11 cellular contexts compared by ENCODE assay signal in the genomic region with DNA sequence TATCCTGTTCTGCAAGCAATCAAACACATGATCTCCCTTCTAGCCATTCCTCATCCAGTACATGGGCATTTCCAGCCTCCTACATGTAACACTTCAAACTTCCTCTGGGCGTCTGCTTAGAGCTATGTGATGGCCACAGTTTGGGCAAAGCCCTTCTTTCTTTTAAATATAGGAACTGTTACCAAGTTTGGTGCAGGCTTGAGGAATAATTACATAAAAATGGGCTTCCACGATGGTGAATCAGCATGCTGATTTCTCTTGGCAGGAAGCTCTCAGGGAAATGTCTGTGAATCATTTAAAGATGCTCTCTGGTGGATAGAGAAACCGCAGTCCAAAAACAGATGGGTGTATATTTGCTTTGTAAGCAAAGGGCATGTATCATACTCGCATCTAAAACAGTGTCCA.
DNase-seq lines count a peak whose midpoint lies in the region; ATAC-seq and TF ChIP-seq lines count a peak whose summit lies in the region.
"Had no signal": no experiment of that assay in that cellular context is flagged by ENCODE, and none has a peak within 500 bp of the region (broad histone marks: within the 10 kb centered on the region; RNA-seq: fewer than 3 reads in every experiment).

No MANE protein-coding gene starts in this region.

- no peaks in the 10 kb centered on the region for H4K20me1 ChIP-seq in PC-3 (ENCODE audit: low read length)

- POLR2A ChIA-PET in PC-3 (lab: Charles Lee; ENCODE audit: unreplicated experiment), result interaction anchor here (0.5 kb wide), 1 partner anchor 914 kb away, joined by 4 read pairs; no protein-coding TSS in a partner anchor

- no peaks in the 10 kb centered on the region for H3K9me3 ChIP-seq in PC-3 (ENCODE audit: low read length)
- H3K9me3 ChIP-seq in BE2C, result no peaks in the 10 kb centered on the region
- no peaks in the 10 kb centered on the region for H3K9me3 ChIP-seq in aorta (ENCODE audit: control insufficient read depth, low read length)

- CTCF ChIA-PET in PC-3 (lab: Charles Lee), result interaction anchor here (0.7 to 1.9 kb wide), 6 partner anchors 17 to 91 kb away, joined by 3 to 14 read pairs (median 5); no protein-coding TSS in a partner anchor

- H3K36me3 ChIP-seq in PC-3 (ENCODE audit: low read depth, low read length), result no peaks in the 10 kb centered on the region
- H3K36me3 ChIP-seq in BE2C, result no peaks in the 10 kb centered on the region
- no peaks in the 10 kb centered on the region for H3K36me3 ChIP-seq in aorta (ENCODE audit: control insufficient read depth in 1 of 2, insufficient read depth in 2 of 2, low read length in 1 of 2)

- no peaks in the 10 kb centered on the region for H3K79me2 ChIP-seq in PC-3 (ENCODE audit: low read length)

- H2AFZ ChIP-seq in PC-3 (ENCODE audit: low read length), result no peak overlapping the region; the same call in 1 of the 2 replicates

- intact Hi-C loops in PC-3 (cut with micrococcal nuclease) (loop anchor here (5.0 kb wide), 3 partner anchors 62 to 663 kb away; no protein-coding TSS in a partner anchor), aorta (cut with DNase I) (no loop called here)

- H3K4me1 ChIP-seq in PC-3 (ENCODE audit: insufficient read depth, low read length) (peaks cover 44% of the 10 kb centered on the region), BE2C (no peaks in the 10 kb centered on the region), aorta (ENCODE audit: control insufficient read depth in 1 of 2, insufficient read depth in 2 of 2, low read length in 2 of 2) (no peaks in the 10 kb centered on the region)

- H3F3A ChIP-seq in PC-3 (ENCODE audit: low read length, unreplicated experiment), result peaks cover 15% of the 10 kb centered on the region

- peak; percentile 61 for DNase-seq in H4 (ENCODE audit: low spot score)
- peak; percentile 98 for DNase-seq in PC-3
- DNase-seq in fibroblast of gingiva (ENCODE audit: low read depth), result peak; percentile 90
- peak; percentile 86 for DNase-seq in skeletal muscle cell (ENCODE audit: low read depth)
- DNase-seq in BE2C, result no peak
- DNase-seq in aorta, result no peak
- no peak for DNase-seq in UCSD-AML1 (lab: John Stamatoyannopoulos, UW; ENCODE audit: unreplicated experiment)
- DNase-seq: activated T-cell treated with anti-CD3 and anti-CD28 coated beads, Interleukin-2, amount 50 U/mL, for 72 hours; left cardiac atrium; NCI-H2029 had no signal

- H3K27ac ChIP-seq in PC-3 (ENCODE audit: low read length), result peak overlapping the region; percentile 73
- no peak overlapping the region for H3K27ac ChIP-seq in aorta (ENCODE audit: low read depth in 1 of 2, low read length in 2 of 2)

- H3K27me3 ChIP-seq in PC-3 (ENCODE audit: low read length) (no peaks in the 10 kb centered on the region), BE2C (no peaks in the 10 kb centered on the region), aorta (ENCODE audit: control insufficient read depth in 1 of 2, insufficient read depth in 2 of 2, low read length in 1 of 2) (no peaks in the 10 kb centered on the region)

- no peaks in the 10 kb centered on the region for H3K9me2 ChIP-seq in PC-3 (replicated peaks; ENCODE audit: low read length)

- 45 to 47% methylated on average over 4 of the region's 4 CpGs for WGBS in aorta, 2 donors

- TF ChIP-seq CTCF in PC-3 (conservative IDR thresholded peaks at IDR 0.05; ENCODE audit: low read depth, low read length) (peak; percentile 50), BE2C (IDR thresholded peaks at IDR 0.05; ENCODE audit: low read depth, low read length) (no peak)

- 0 out of 2 replicates have a peak overlapping the region, but pooled peaks have one; percentile 3 for H3K9ac ChIP-seq in PC-3 (ENCODE audit: low read length)

- ATAC-seq in PC-3, result peak; percentile 83
- ATAC-seq in aorta (ENCODE audit: low FRiP score), result no peak
- ATAC-seq in GM21723 (IDR thresholded peaks at IDR 0.05; ENCODE audit: unreplicated experiment), result no peak
- ATAC-seq: activated T-cell treated with anti-CD3 and anti-CD28 coated beads, Interleukin-2, amount 50 U/mL, for 72 hours had no signal

- no peak overlapping the region for H3K4me3 ChIP-seq in PC-3 (ENCODE audit: low read length)
- no peak overlapping the region for H3K4me3 ChIP-seq in skeletal muscle cell (ENCODE audit: low read depth, low read length)
- no peak overlapping the region for H3K4me3 ChIP-seq in BE2C (ENCODE audit: low read depth, low read length)
- no peak overlapping the region for H3K4me3 ChIP-seq in aorta (ENCODE audit: low read length in 2 of 2)

- BruUV-seq in PC-3 (replicated peaks; lab: Mats Ljungman, UMichigan), result no TSS peak

- peak overlapping the region; percentile 58 for H3K4me2 ChIP-seq in PC-3 (ENCODE audit: low read length)

Comparison
In these comparisons a context has a peak if more than half of its experiments do, and no peak if none do; other contexts are left out.
1. DNase-seq: peak in H4 (single experiment), PC-3 (single experiment), fibroblast of gingiva (single experiment) and skeletal muscle cell (single experiment); none in BE2C (single experiment), aorta (0 of 2) and UCSD-AML1 (single experiment).